ENCODE assay signal across 19 cellular contexts in genomic region chr7:51081270-51081890, GRCh38.
"Had no signal": no experiment of that assay in that cellular context is flagged by ENCODE, and none has a peak within 500 bp of the region (broad histone marks: within the 10 kb centered on the region; RNA-seq: fewer than 3 reads in every experiment).

No MANE protein-coding gene starts in this region.

- H3K36me3 ChIP-seq: brain microvascular endothelial cell, right lobe of liver, thoracic aorta, vagina had no signal

- DNase-seq: activated gamma-delta T cell; activated naive CD4-positive, alpha-beta T cell treated with anti-CD3 and anti-CD28 coated beads, Interleukin-2, amount 10 ng/mL, durations not matched to agents 7 days and 5 days; activated naive CD8-positive, alpha-beta T cell treated with anti-CD3 and anti-CD28 coated beads, Interleukin-2, amount 10 ng/mL, durations not matched to agents 7 days and 5 days; brain microvascular endothelial cell; cortex of kidney; effector memory CD8-positive, alpha-beta T cell; erythroblast; naive thymus-derived CD8-positive, alpha-beta T cell; right lobe of liver; stimulated activated CD4-positive, alpha-beta T cell treated with anti-CD3 and anti-CD28 coated beads, Interleukin-12 subunit alpha, Interleukin-12 subunit beta, amount 100 ng/mL, for 4 hours; stimulated activated CD4-positive, alpha-beta T cell treated with anti-CD3 and anti-CD28 coated beads, Interleukin-4, amount 100 ng/mL, for 24 hours; T-helper 17 cell; T1000; WERI-Rb-1 had no signal

- H3K27me3 ChIP-seq: gastroesophageal sphincter, right lobe of liver, vagina had no signal

- H3K9me3 ChIP-seq: gastroesophageal sphincter, right lobe of liver, thoracic aorta, vagina had no signal

- ATAC-seq: effector memory CD8-positive, alpha-beta T cell; gastroesophageal sphincter; naive thymus-derived CD8-positive, alpha-beta T cell; stimulated activated effector memory CD8-positive, alpha-beta T cell treated with anti-CD3 and anti-CD28 coated beads, Interleukin-12 subunit alpha, Interleukin-12 subunit beta, amount 100 ng/mL, for 72 hours; T-helper 17 cell had no signal

- FAIRE-seq: astrocyte had no signal

- H3K4me3 ChIP-seq: gastroesophageal sphincter, right lobe of liver, thoracic aorta, vagina had no signal

- H3K4me1 ChIP-seq: right lobe of liver had no signal

- H3K27ac ChIP-seq: brain microvascular endothelial cell, gastroesophageal sphincter, right lobe of liver, thoracic aorta, vagina, WERI-Rb-1 had no signal
